Comparison of ENCODE assay signal across 17 cellular contexts in genomic region chr7:109322833-109323232, GRCh38.
A peak's percentile ranks its signal among the peaks of the same experiment; 100 is the strongest.
DNase-seq lines count a peak whose midpoint lies in the region; ATAC-seq and TF ChIP-seq lines count a peak whose summit lies in the region.
"Had no signal": no experiment of that assay in that cellular context is flagged by ENCODE, and none has a peak within 500 bp of the region (broad histone marks: within the 10 kb centered on the region; RNA-seq: fewer than 3 reads in every experiment).

No MANE protein-coding gene starts in this region.

- ATAC-seq in GM18858 (IDR thresholded peaks at IDR 0.05; ENCODE audit: unreplicated experiment) (peak; percentile 84), HG02981 (IDR thresholded peaks at IDR 0.05; ENCODE audit: unreplicated experiment) (peak; percentile 79), HG03432 (IDR thresholded peaks at IDR 0.05; ENCODE audit: unreplicated experiment) (no peak), GM21447 (IDR thresholded peaks at IDR 0.05; ENCODE audit: unreplicated experiment) (no peak)

- H3K36me3 Mint-ChIP-seq in activated T-cell treated with anti-CD3 and anti-CD28 coated beads, Interleukin-2, amount 50 U/mL, for 24 hours (ENCODE audit: low read depth), result no peaks in the 10 kb centered on the region

- no peaks in the 10 kb centered on the region for H3K4me1 ChIP-seq in A673 (ENCODE audit: insufficient read depth, low read length, poor library complexity, severe bottlenecking)
- H3K4me1 ChIP-seq: prostate gland had no signal

- H3K4me3 ChIP-seq in A673 (ENCODE audit: low read depth, low read length, poor library complexity, severe bottlenecking) (no peak overlapping the region), NB4 (ENCODE audit: low read depth, low read length) (no peak overlapping the region)
- H3K4me3 ChIP-seq: prostate gland had no signal

- intact Hi-C loops in A673 (cut with micrococcal nuclease; ENCODE audit: unreplicated experiment), result no loop called here

- POLR2A ChIA-PET in A673 (lab: Charles Lee; ENCODE audit: low non-redundant PET), result no interaction called here

- BruUV-seq in A673 (replicated peaks; lab: Mats Ljungman, UMichigan), result no TSS peak

- no peak for TF ChIP-seq POLR2A in NB4 (IDR thresholded peaks at IDR 0.05; ENCODE audit: extremely low read depth, insufficient read length)

- H3K9me3 ChIP-seq in A673 (ENCODE audit: low read depth, low read length, poor library complexity, severe bottlenecking), result no peaks in the 10 kb centered on the region
- H3K9me3 ChIP-seq: prostate gland had no signal

- H3K4me1 Mint-ChIP-seq in activated T-cell treated with anti-CD3 and anti-CD28 coated beads, Interleukin-2, amount 50 U/mL, for 24 hours (ENCODE audit: low read depth), result no peaks in the 10 kb centered on the region

- TF ChIP-seq CTCF in A673 (conservative IDR thresholded peaks at IDR 0.05; ENCODE audit: low read depth, low read length), result no peak
- TF ChIP-seq CTCF in NB4 (IDR thresholded peaks at IDR 0.05; ENCODE audit: low read depth, low read length), result no peak

- no peaks in the 10 kb centered on the region for H3K9me3 Mint-ChIP-seq in activated T-cell treated with anti-CD3 and anti-CD28 coated beads, Interleukin-2, amount 50 U/mL, for 24 hours

- CTCF ChIA-PET in A673 (lab: Charles Lee), result no interaction called here

- H3K4me3 Mint-ChIP-seq in activated T-cell treated with anti-CD3 and anti-CD28 coated beads, Interleukin-2, amount 50 U/mL, for 24 hours, result no peak overlapping the region
- H3K4me3 Mint-ChIP-seq: activated naive CD4-positive, alpha-beta T cell treated with anti-CD3 and anti-CD28 coated beads for 36 hours had no signal

- no peak overlapping the region for H3K27ac ChIP-seq in A673 (ENCODE audit: low read depth, low read length, poor library complexity, severe bottlenecking)
- H3K27ac ChIP-seq: C4-2B, prostate gland had no signal

- no peaks in the 10 kb centered on the region for H3K36me3 ChIP-seq in A673 (ENCODE audit: insufficient read depth, low read length, poor library complexity, severe bottlenecking)
- H3K36me3 ChIP-seq: prostate gland had no signal

- peak; percentile 4 for DNase-seq in A673 (ENCODE audit: low spot score)
- DNase-seq in NB4 (ENCODE audit: low read depth), result peak; percentile 28
- no peak for DNase-seq in activated T-cell treated with anti-CD3 and anti-CD28 coated beads, Interleukin-2, amount 50 U/mL, for 24 hours
- DNase-seq in SIG-M5 treated with dmso at 0.1 percent for 504 hours (lab: John Stamatoyannopoulos, UW; ENCODE audit: unreplicated experiment), result no peak
- DNase-seq: activated naive CD4-positive, alpha-beta T cell treated with anti-CD3 and anti-CD28 coated beads for 36 hours; activated T-cell treated with anti-CD3 and anti-CD28 coated beads, Interleukin-2, amount 50 U/mL, for 48 hours; Calu3; cortex of kidney; NCI-H2081; NCI-H510A; NK-92 treated with Interleukin-12 subunit alpha and Interleukin-12 subunit beta, amount 100 ng/mL, for 24 hours had no signal

- H3K27me3 Mint-ChIP-seq in activated T-cell treated with anti-CD3 and anti-CD28 coated beads, Interleukin-2, amount 50 U/mL, for 24 hours, result no peaks in the 10 kb centered on the region

- H3K27me3 ChIP-seq in A673 (replicated peaks; ENCODE audit: insufficient read depth, low read depth, low read length, poor library complexity), result no peaks in the 10 kb centered on the region

- H3K27ac Mint-ChIP-seq in activated T-cell treated with anti-CD3 and anti-CD28 coated beads, Interleukin-2, amount 50 U/mL, for 24 hours, result no peak overlapping the region
- H3K27ac Mint-ChIP-seq: activated naive CD4-positive, alpha-beta T cell treated with anti-CD3 and anti-CD28 coated beads for 36 hours had no signal

Comparison
In these comparisons a context has a peak if more than half of its experiments do, and no peak if none do; other contexts are left out.
1. DNase-seq: peak in A673 (single experiment) and NB4 (single experiment); none in activated T-cell treated with anti-CD3 and anti-CD28 coated beads, Interleukin-2, amount 50 U/mL, for 24 hours (single experiment) and SIG-M5 treated with dmso at 0.1 percent for 504 hours (single experiment).
2. ATAC-seq: peak in GM18858 (single experiment) and HG02981 (single experiment); none in HG03432 (single experiment) and GM21447 (single experiment).